12 cellular contexts compared by ENCODE assay signal in the genomic region with DNA sequence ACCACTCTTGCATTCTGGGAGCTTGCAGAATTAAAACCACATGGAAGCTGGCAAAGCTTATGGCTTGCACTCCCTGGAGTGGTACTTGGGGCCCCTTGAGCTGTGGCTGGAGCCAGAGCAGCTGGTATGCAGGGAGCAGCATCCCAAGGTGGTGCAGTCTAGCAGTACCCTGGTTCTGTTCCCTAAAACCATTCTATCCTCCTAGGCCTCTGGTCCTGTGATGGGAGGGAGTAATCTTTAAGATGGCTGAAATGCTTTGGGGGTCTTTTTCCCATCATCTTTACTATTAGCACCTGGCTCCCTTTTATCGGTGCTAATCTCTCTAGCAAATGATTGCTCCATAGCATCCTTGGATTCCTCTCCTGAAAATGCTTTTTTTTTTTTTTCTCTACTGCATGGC. TPM values are rescaled to one million over a fixed set of nuclear protein-coding genes. Genes with fewer than 3 reads are reported as not detected.
"Had no signal": no experiment of that assay in that cellular context is flagged by ENCODE, and none has a peak within 500 bp of the region (broad histone marks: within the 10 kb centered on the region; RNA-seq: fewer than 3 reads in every experiment).

No MANE protein-coding gene starts in this region.

- H3K4me3 ChIP-seq: GM23248 had no signal

- ATAC-seq: HepG2 had no signal

- H3K9ac ChIP-seq: GM23248, KMS-11 had no signal

- H3K4me3 Mint-ChIP-seq: H9 had no signal

- H3K27ac ChIP-seq: GM23248, HL-60, KMS-11 had no signal

- FAIRE-seq: H1, H54, HepG2 had no signal

- H3K27ac Mint-ChIP-seq: H9 had no signal

- DNase-seq: GM23248, H9, HCEC 1CT, HFFc6, Kasumi-1, KBM-7 had no signal

- H3K4me2 ChIP-seq: KMS-11 had no signal

- H2AFZ ChIP-seq: GM23248 had no signal

RNA-seq across cellular contexts. Expression of gene MAGEB17, which starts 56.1 kb away (rescaled TPM):
- total RNA-seq: GM23248, HepG2, HFFc6, HT1080 had no signal
- polyA plus RNA-seq: GM23248, HepG2 had no signal
